In the genomic region with DNA sequence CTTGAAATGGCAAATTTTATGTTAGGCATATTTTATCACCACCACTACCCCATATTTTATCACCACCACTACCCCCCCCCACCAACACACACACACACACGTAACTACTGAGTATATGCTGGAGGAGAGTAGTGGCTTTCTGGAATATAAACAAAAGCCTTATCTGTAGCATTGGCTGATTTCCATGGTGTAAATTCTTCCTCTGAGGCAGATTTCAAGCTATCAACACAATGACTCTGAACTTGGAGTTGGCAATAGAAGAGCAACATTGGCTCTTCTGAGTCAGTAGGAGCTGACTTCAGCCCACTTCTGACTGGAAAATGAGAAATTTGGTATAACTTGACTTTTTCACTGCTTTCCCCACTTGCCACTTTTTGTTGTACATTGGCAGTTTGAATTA, we compare ENCODE assay signal across 17 cellular contexts.
DNase-seq lines count a peak whose midpoint lies in the region; TF ChIP-seq lines count a peak whose summit lies in the region.
"Had no signal": no experiment of that assay in that cellular context is flagged by ENCODE, and none has a peak within 500 bp of the region (broad histone marks: within the 10 kb centered on the region; RNA-seq: fewer than 3 reads in every experiment).

No MANE protein-coding gene starts in this region.

- H4K20me1 ChIP-seq in hepatocyte (ENCODE audit: insufficient read depth, poor library complexity, severe bottlenecking) (no peaks in the 10 kb centered on the region), MM.1S (ENCODE audit: insufficient read depth, low read length) (no peaks in the 10 kb centered on the region)

- H3F3A ChIP-seq in MM.1S (ENCODE audit: insufficient read depth, low read length) = no peaks in the 10 kb centered on the region

- H3K9me3 ChIP-seq in hepatocyte (ENCODE audit: low read depth) = no peaks in the 10 kb centered on the region
- H3K9me3 ChIP-seq in MM.1S (replicated peaks; ENCODE audit: insufficient read depth, low read length) = no peaks in the 10 kb centered on the region
- H3K9me3 ChIP-seq: A549, BE2C, HAP-1 had no signal

- H2AFZ ChIP-seq in hepatocyte = no peak overlapping the region
- no peak overlapping the region for H2AFZ ChIP-seq in MM.1S (ENCODE audit: low read length)

- TF ChIP-seq CTCF in brain microvascular endothelial cell (IDR thresholded peaks at IDR 0.05; ENCODE audit: low read depth, low read length, missing control alignments) (no peak), hepatocyte (IDR thresholded peaks at IDR 0.05; ENCODE audit: poor library complexity) (no peak), MM.1S (IDR thresholded peaks at IDR 0.05; ENCODE audit: low read length) (no peak), GM10266 (IDR thresholded peaks at IDR 0.05; ENCODE audit: control insufficient read depth, insufficient read depth, low read depth, missing control alignments) (no peak), lower leg skin (IDR thresholded peaks at IDR 0.05) (no peak)

- H3K9ac ChIP-seq in MM.1S (ENCODE audit: low read length) = no peak overlapping the region

- in situ Hi-C loops in brain microvascular endothelial cell (cut with HindIII; ENCODE audit: low pct_ligation_motif_present, low sequenced_read_pairs) = no loop called here

- no peaks in the 10 kb centered on the region for H3K4me1 ChIP-seq in hepatocyte (ENCODE audit: insufficient read depth)
- no peaks in the 10 kb centered on the region for H3K4me1 ChIP-seq in MM.1S (ENCODE audit: low read length)
- H3K4me1 ChIP-seq: A549, BE2C had no signal

- H3K9me2 ChIP-seq in hepatocyte (replicated peaks; ENCODE audit: insufficient read depth) = no peaks in the 10 kb centered on the region
- H3K9me2 ChIP-seq in MM.1S (replicated peaks; ENCODE audit: insufficient read depth, low read length) = no peaks in the 10 kb centered on the region

- H3K27me3 ChIP-seq in brain microvascular endothelial cell (replicated peaks) (no peaks in the 10 kb centered on the region), hepatocyte (no peaks in the 10 kb centered on the region), MM.1S (replicated peaks; ENCODE audit: insufficient read depth, low read length) (no peaks in the 10 kb centered on the region)
- H3K27me3 ChIP-seq: BE2C had no signal

- H3K4me2 ChIP-seq in hepatocyte (no peak overlapping the region), MM.1S (ENCODE audit: low read depth, low read length) (no peak overlapping the region)
- H3K4me2 ChIP-seq: A549 had no signal

- H3K79me2 ChIP-seq in hepatocyte (no peaks in the 10 kb centered on the region), MM.1S (ENCODE audit: low read length) (no peaks in the 10 kb centered on the region)

- intact Hi-C loops in lower leg skin (cut with DNase I; ENCODE audit: low total_unique reads) = no loop called here

- DNase-seq in NCI-H226 (peak; percentile 97), brain microvascular endothelial cell (peak; percentile 3), hepatocyte (ENCODE audit: low spot score) (peak; percentile 19), MM.1S (no peak), T-helper 9 cell (no peak), GM10266 (ENCODE audit: extremely low spot score) (no peak), lower leg skin (ENCODE audit: low spot score in 2 of 2) (no peak)
- DNase-seq: BE2C; CD4-positive, alpha-beta memory T cell; DMS153; DMS79 treated with DMSO at 0.1 percent for 48 hours; GDM1; GOT3; HFFc6 had no signal

- H3K36me3 ChIP-seq in brain microvascular endothelial cell (replicated peaks) (no peaks in the 10 kb centered on the region), hepatocyte (replicated peaks; ENCODE audit: insufficient read depth, low read depth) (no peaks in the 10 kb centered on the region), MM.1S (replicated peaks; ENCODE audit: insufficient read depth, low read length) (no peaks in the 10 kb centered on the region)
- H3K36me3 ChIP-seq: BE2C, HAP-1 had no signal

- H3K27ac ChIP-seq in brain microvascular endothelial cell (no peak overlapping the region), hepatocyte (no peak overlapping the region), MM.1S (ENCODE audit: low read length) (no peak overlapping the region)
- H3K27ac ChIP-seq: A549, C4-2B had no signal

- 38% methylated on average over 1 of the region's 1 CpG for WGBS in hepatocyte (ENCODE audit: low lambda C conversion rate, missing lambda C conversion rate)
- 29 to 47% methylated on average over 1 of the region's 1 CpG for WGBS in lower leg skin, 2 donors

- TF ChIP-seq POLR2A in lower leg skin (IDR thresholded peaks at IDR 0.05) = no peak

- H3K4me3 ChIP-seq in brain microvascular endothelial cell (ENCODE audit: low read depth, low read length) (no peak overlapping the region), hepatocyte (no peak overlapping the region), MM.1S (ENCODE audit: low read length) (no peak overlapping the region), lower leg skin (ENCODE audit: low read depth, poor library complexity, severe bottlenecking) (no peak overlapping the region)
- H3K4me3 ChIP-seq: A549, HAP-1 had no signal

Comparison
In these comparisons a context has a peak if more than half of its experiments do, and no peak if none do; other contexts are left out.
1. DNase-seq: peak in NCI-H226 (single experiment), brain microvascular endothelial cell (single experiment) and hepatocyte (single experiment); none in MM.1S (single experiment), T-helper 9 cell (single experiment), GM10266 (single experiment) and lower leg skin (0 of 2).